Comparison of ENCODE assay signal across 9 cellular contexts in the genomic region with DNA sequence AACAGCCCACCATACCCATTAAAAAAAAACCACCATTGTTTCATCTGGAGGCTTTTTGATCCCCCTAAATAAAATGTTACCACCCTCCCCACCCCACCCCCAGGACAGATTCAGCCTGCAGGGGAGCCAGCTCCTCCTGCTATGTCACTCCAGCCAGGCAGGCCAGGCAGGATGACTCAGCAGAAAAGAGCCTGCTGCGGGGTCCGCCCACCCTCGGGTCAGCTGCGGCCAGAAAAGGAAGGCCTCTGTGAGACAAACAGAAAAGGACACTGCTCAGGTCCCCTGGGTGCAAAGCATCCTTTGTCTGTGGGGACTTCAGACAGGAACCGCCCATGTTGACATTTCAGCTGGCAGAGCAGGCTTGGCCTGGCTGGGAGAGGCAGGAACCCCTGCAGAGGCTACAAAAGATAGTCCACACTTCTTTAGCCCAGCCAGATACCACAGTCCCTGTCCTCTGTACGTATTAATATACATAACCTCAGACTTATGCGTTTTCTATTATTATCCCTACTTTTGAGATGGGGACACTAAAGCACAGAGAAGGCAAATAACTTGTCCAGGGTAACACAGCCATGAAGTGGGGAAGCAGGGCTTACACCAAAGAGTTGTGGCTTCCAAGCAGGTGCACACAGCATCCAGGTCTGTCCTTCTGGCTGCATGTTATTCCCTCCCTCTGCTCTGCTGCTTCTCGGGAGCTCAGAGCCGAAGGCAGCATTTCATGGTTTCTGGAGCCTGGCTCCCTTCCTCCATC.
A peak's percentile ranks its signal among the peaks of the same experiment; 100 is the strongest.
DNase-seq lines count a peak whose midpoint lies in the region; ATAC-seq and TF ChIP-seq lines count a peak whose summit lies in the region.
"Had no signal": no experiment of that assay in that cellular context is flagged by ENCODE, and none has a peak within 500 bp of the region (broad histone marks: within the 10 kb centered on the region; RNA-seq: fewer than 3 reads in every experiment).

No MANE protein-coding gene starts in this region.

- DNase-seq in HEK293T (ENCODE audit: extremely low spot score), result peak; percentile 29
- DNase-seq in LHCN-M2 (ENCODE audit: low read depth), result peak; percentile 77
- DNase-seq in WERI-Rb-1, result peak; percentile 63
- peak; percentile 92 for DNase-seq in Right ventricle myocardium inferior (ENCODE audit: missing footprints)
- peak; percentile 23 for DNase-seq in progenitor cell of endocrine pancreas (ENCODE audit: low spot score, unreplicated experiment)
- DNase-seq in activated T-cell treated with anti-CD3 and anti-CD28 coated beads, Interleukin-2, amount 50 U/mL, for 1 hour, result no peak
- no peak for DNase-seq in activated CD4-positive, CD25-positive, alpha-beta regulatory T cell (lab: John Stamatoyannopoulos, UW)

- no peaks in the 10 kb centered on the region for H3K27me3 ChIP-seq in WERI-Rb-1 (ENCODE audit: insufficient read depth, low read depth, severe bottlenecking)

- POLR2A ChIA-PET in HEK293T (lab: Yijun Ruan, JAX), result no interaction called here

- peak; percentile 74 for ATAC-seq in GM18502 (IDR thresholded peaks at IDR 0.05; ENCODE audit: poor library complexity, unreplicated experiment)
- ATAC-seq in Right ventricle myocardium inferior, result peak; percentile 83

- TF ChIP-seq CTCF in WERI-Rb-1 (IDR thresholded peaks at IDR 0.05; ENCODE audit: low read depth, low read length), result no peak
- TF ChIP-seq CTCF in progenitor cell of endocrine pancreas (IDR thresholded peaks at IDR 0.05; ENCODE audit: unreplicated experiment), result no peak

- peaks cover 12% of the 10 kb centered on the region for H3K4me1 Mint-ChIP-seq in progenitor cell of endocrine pancreas (ENCODE audit: low read depth)

- intact Hi-C loops in Right ventricle myocardium inferior (cut with DNase I), result loop anchor here (10.0 kb wide), 1 partner anchor 505 kb away; a partner anchor contains a TSS

- H3K27me3 Mint-ChIP-seq in progenitor cell of endocrine pancreas, result no peaks in the 10 kb centered on the region

- no peak overlapping the region for H3K4me3 Mint-ChIP-seq in progenitor cell of endocrine pancreas (ENCODE audit: low read depth)

- H3K27ac Mint-ChIP-seq in progenitor cell of endocrine pancreas, result peak overlapping the region; percentile 47
- H3K27ac Mint-ChIP-seq: activated T-cell treated with anti-CD3 and anti-CD28 coated beads, Interleukin-2, amount 50 U/mL, for 72 hours had no signal

- H3K36me3 Mint-ChIP-seq in progenitor cell of endocrine pancreas (ENCODE audit: insufficient read depth), result no peaks in the 10 kb centered on the region

- H3K27ac ChIP-seq in WERI-Rb-1, result no peak overlapping the region

- no peaks in the 10 kb centered on the region for H3K36me3 ChIP-seq in WERI-Rb-1

- H3K9me3 Mint-ChIP-seq in progenitor cell of endocrine pancreas (ENCODE audit: low read depth), result no peaks in the 10 kb centered on the region

- CTCF ChIA-PET in HEK293T (lab: Yijun Ruan, JAX), result no interaction called here

- no peak overlapping the region for H3K4me3 ChIP-seq in WERI-Rb-1 (ENCODE audit: low read depth, low read length)

- H3K9me3 ChIP-seq in WERI-Rb-1 (ENCODE audit: severe bottlenecking), result no peaks in the 10 kb centered on the region

TF ChIP-seq in HEK293T, 16 proteins besides CTCF, POLR2A, EP300 and RAD21:
- TF ChIP-seq BHLHE40 (IDR thresholded peaks at IDR 0.05; ENCODE audit: borderline replicate concordance), result no peak
- TF ChIP-seq HDGF (IDR thresholded peaks at IDR 0.05; ENCODE audit: borderline replicate concordance), result no peak
- no peak for TF ChIP-seq ELF4 (IDR thresholded peaks at IDR 0.05)
- no peak for TF ChIP-seq ZNF384 (IDR thresholded peaks at IDR 0.05)
- TF ChIP-seq ARNT (IDR thresholded peaks at IDR 0.05), result no peak
- TF ChIP-seq FOXK2 (IDR thresholded peaks at IDR 0.05), result no peak
- no peak for TF ChIP-seq CTBP1 (IDR thresholded peaks at IDR 0.05; ENCODE audit: borderline replicate concordance)
- TF ChIP-seq LEF1 (IDR thresholded peaks at IDR 0.05; ENCODE audit: borderline replicate concordance), result no peak
- TF ChIP-seq L3MBTL2 (conservative IDR thresholded peaks at IDR 0.05), result no peak
- no peak for TF ChIP-seq TARDBP (IDR thresholded peaks at IDR 0.05)
- no peak for TF ChIP-seq FOXM1 (IDR thresholded peaks at IDR 0.05; ENCODE audit: borderline replicate concordance)
- TF ChIP-seq, protein P1, sequence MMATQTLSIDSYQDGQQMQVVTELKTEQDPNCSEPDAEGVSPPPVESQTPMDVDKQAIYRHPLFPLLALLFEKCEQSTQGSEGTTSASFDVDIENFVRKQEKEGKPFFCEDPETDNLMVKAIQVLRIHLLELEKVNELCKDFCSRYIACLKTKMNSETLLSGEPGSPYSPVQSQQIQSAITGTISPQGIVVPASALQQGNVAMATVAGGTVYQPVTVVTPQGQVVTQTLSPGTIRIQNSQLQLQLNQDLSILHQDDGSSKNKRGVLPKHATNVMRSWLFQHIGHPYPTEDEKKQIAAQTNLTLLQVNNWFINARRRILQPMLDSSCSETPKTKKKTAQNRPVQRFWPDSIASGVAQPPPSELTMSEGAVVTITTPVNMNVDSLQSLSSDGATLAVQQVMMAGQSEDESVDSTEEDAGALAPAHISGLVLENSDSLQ (IDR thresholded peaks at IDR 0.05), result no peak
- no peak for TF ChIP-seq FOXA1 (IDR thresholded peaks at IDR 0.05)
- TF ChIP-seq SP1 (IDR thresholded peaks at IDR 0.05), result no peak
- no peak for TF ChIP-seq NFRKB (IDR thresholded peaks at IDR 0.05)
- no peak for TF ChIP-seq SUZ12 (IDR thresholded peaks at IDR 0.05)

Comparison
In these comparisons a context has a peak if more than half of its experiments do, and no peak if none do; other contexts are left out.
1. DNase-seq: peak in HEK293T (single experiment), LHCN-M2 (single experiment), WERI-Rb-1 (single experiment), Right ventricle myocardium inferior (single experiment) and progenitor cell of endocrine pancreas (single experiment); none in activated T-cell treated with anti-CD3 and anti-CD28 coated beads, Interleukin-2, amount 50 U/mL, for 1 hour (single experiment) and activated CD4-positive, CD25-positive, alpha-beta regulatory T cell (0 of 4).